37 cellular contexts compared by ENCODE assay signal in genomic region chr11:20640401-20640800, GRCh38. TPM values are rescaled to one million over a fixed set of nuclear protein-coding genes. Genes with fewer than 3 reads are reported as not detected.
DNase-seq lines count a peak whose midpoint lies in the region; ATAC-seq and TF ChIP-seq lines count a peak whose summit lies in the region.
"Had no signal": no experiment of that assay in that cellular context is flagged by ENCODE, and none has a peak within 500 bp of the region (broad histone marks: within the 10 kb centered on the region; RNA-seq: fewer than 3 reads in every experiment).

No MANE protein-coding gene starts in this region.

- no peaks in the 10 kb centered on the region for H3K27me3 ChIP-seq in Karpas-422 (ENCODE audit: low read length)
- H3K27me3 ChIP-seq: BE2C; BLaER1; BLaER1 treated with 17β-estradiol and CSF1 and Interleukin-3, amounts not matched to agents 10 nM and 100 nM had no signal

- H3K4me1 Mint-ChIP-seq in neural crest cell, result no peaks in the 10 kb centered on the region
- no peaks in the 10 kb centered on the region for H3K4me1 Mint-ChIP-seq in activated T-cell treated with anti-CD3 and anti-CD28 coated beads, Interleukin-2, amount 50 U/mL, for 4 hours (ENCODE audit: low read depth)
- H3K4me1 Mint-ChIP-seq: B cell; CD14-positive monocyte; CD4-positive, alpha-beta memory T cell; CD4-positive, CD25-positive, alpha-beta regulatory T cell; CD8-positive, alpha-beta memory T cell had no signal

- H3K4me3 Mint-ChIP-seq in neural crest cell, result no peak overlapping the region
- H3K4me3 Mint-ChIP-seq in activated T-cell treated with anti-CD3 and anti-CD28 coated beads, Interleukin-2, amount 50 U/mL, for 4 hours, result no peak overlapping the region
- H3K4me3 Mint-ChIP-seq: B cell; CD14-positive monocyte; CD4-positive, alpha-beta memory T cell; CD4-positive, alpha-beta T cell; CD4-positive, CD25-positive, alpha-beta regulatory T cell; CD8-positive, alpha-beta memory T cell; CD8-positive, alpha-beta T cell had no signal

- peaks cover 8% of the 10 kb centered on the region for H3K27me3 Mint-ChIP-seq in neural crest cell (ENCODE audit: low read depth)
- peaks cover 17% of the 10 kb centered on the region for H3K27me3 Mint-ChIP-seq in activated T-cell treated with anti-CD3 and anti-CD28 coated beads, Interleukin-2, amount 50 U/mL, for 4 hours (ENCODE audit: low read depth)

- peak overlapping the region; percentile 19 for H3K27ac Mint-ChIP-seq in neural crest cell (ENCODE audit: unreplicated experiment)
- H3K27ac Mint-ChIP-seq: B cell; CD14-positive monocyte; CD4-positive, alpha-beta memory T cell; CD4-positive, alpha-beta T cell; CD4-positive, CD25-positive, alpha-beta regulatory T cell; CD8-positive, alpha-beta memory T cell; CD8-positive, alpha-beta T cell had no signal

- H3K9me3 ChIP-seq in Karpas-422 (ENCODE audit: low read length), result no peaks in the 10 kb centered on the region
- H3K9me3 ChIP-seq: A549, BE2C, Caco-2 had no signal

- no peak for TF ChIP-seq CTCF in neural crest cell (conservative IDR thresholded peaks at IDR 0.05)

- no peaks in the 10 kb centered on the region for H3K9me3 Mint-ChIP-seq in neural crest cell
- H3K9me3 Mint-ChIP-seq in activated T-cell treated with anti-CD3 and anti-CD28 coated beads, Interleukin-2, amount 50 U/mL, for 4 hours, result no peaks in the 10 kb centered on the region
- H3K9me3 Mint-ChIP-seq: CD4-positive, alpha-beta memory T cell; CD4-positive, alpha-beta T cell; CD8-positive, alpha-beta memory T cell; CD8-positive, alpha-beta T cell had no signal

- no peak overlapping the region for H3K4me3 ChIP-seq in Karpas-422 (ENCODE audit: low read length)
- H3K4me3 ChIP-seq: A549; BLaER1; BLaER1 treated with 17β-estradiol and CSF1 and Interleukin-3, amounts not matched to agents 10 nM and 100 nM had no signal

- no peak for ATAC-seq in activated T-cell treated with anti-CD3 and anti-CD28 coated beads, Interleukin-2, amount 50 U/mL, for 4 hours
- ATAC-seq: A549; CD8-positive, alpha-beta T cell had no signal

- no peak overlapping the region for H3K9ac ChIP-seq in Karpas-422 (ENCODE audit: low read length)
- H3K9ac ChIP-seq: BLaER1; BLaER1 treated with 17β-estradiol and CSF1 and Interleukin-3, amounts not matched to agents 10 nM and 100 nM had no signal

- H3K9me2 ChIP-seq in Karpas-422 (replicated peaks; ENCODE audit: insufficient read depth, low read length), result no peaks in the 10 kb centered on the region

- H3K27ac ChIP-seq in Karpas-422 (ENCODE audit: low read length) (no peak overlapping the region), caudate nucleus (ENCODE audit: low read depth, low read length) (peak overlapping the region; percentile 8)
- H3K27ac ChIP-seq: 22Rv1; A549; BLaER1; BLaER1 treated with 17β-estradiol and CSF1 and Interleukin-3, amounts not matched to agents 10 nM and 100 nM; C4-2B had no signal

- H3K36me3 ChIP-seq in Karpas-422 (ENCODE audit: insufficient read depth, low read length), result no peaks in the 10 kb centered on the region
- H3K36me3 ChIP-seq: BE2C; BLaER1; BLaER1 treated with 17β-estradiol and CSF1 and Interleukin-3, amounts not matched to agents 10 nM and 100 nM had no signal

- intact Hi-C loops in head of caudate nucleus (cut with DNase I), result no loop called here

- no peaks in the 10 kb centered on the region for H4K20me1 ChIP-seq in Karpas-422 (ENCODE audit: insufficient read depth, low read depth, low read length)
- H4K20me1 ChIP-seq: BLaER1; BLaER1 treated with 17β-estradiol and CSF1 and Interleukin-3, amounts not matched to agents 10 nM and 100 nM had no signal

- H3K4me1 ChIP-seq in Karpas-422 (ENCODE audit: low read length), result no peaks in the 10 kb centered on the region
- H3K4me1 ChIP-seq: A549, BE2C, Caco-2 had no signal

- no peak overlapping the region for H3K4me2 ChIP-seq in Karpas-422 (ENCODE audit: low read depth, low read length, poor library complexity, severe bottlenecking)
- H3K4me2 ChIP-seq: A549; BLaER1; BLaER1 treated with 17β-estradiol and CSF1 and Interleukin-3, amounts not matched to agents 10 nM and 100 nM had no signal

- DNase-seq in Karpas-422 (peak; percentile 20), caudate nucleus (lab: John Stamatoyannopoulos, UW) (peak in 5 of 61 donors; percentile 8 to 70 (median 19)), head of caudate nucleus (peak in 25 of 42 donors; percentile 10 to 77 (median 31)), neural crest cell (ENCODE audit: low read depth, low spot score) (no peak), foreskin melanocyte (no peak), CD1c-positive myeloid dendritic cell (ENCODE audit: extremely low spot score) (no peak)
- DNase-seq in activated T-cell treated with anti-CD3 and anti-CD28 coated beads, Interleukin-2, amount 50 U/mL, for 4 hours, result no peak
- DNase-seq in activated CD4-positive, CD25-positive, alpha-beta regulatory T cell (lab: John Stamatoyannopoulos, UW), result no peak
- DNase-seq: 8988T; ACHN; AML-193; BE2C; C1 segment of cervical spinal cord; Caco-2; Calu3; CD4-positive, alpha-beta memory T cell; CD4-positive, alpha-beta T cell; CD4-positive, CD25-positive, alpha-beta regulatory T cell; CD8-positive, alpha-beta memory T cell; CD8-positive, alpha-beta T cell; COR-L47; DMS153; DMS53; DMS79; DMS79 treated with DMSO at 0.1 percent for 48 hours; DND-41; EL had no signal

- no peak overlapping the region for H2AFZ ChIP-seq in Karpas-422 (ENCODE audit: low read length)

- H3K36me3 Mint-ChIP-seq in neural crest cell (ENCODE audit: low read depth), result no peaks in the 10 kb centered on the region
- no peaks in the 10 kb centered on the region for H3K36me3 Mint-ChIP-seq in activated T-cell treated with anti-CD3 and anti-CD28 coated beads, Interleukin-2, amount 50 U/mL, for 4 hours (ENCODE audit: insufficient read depth)
- H3K36me3 Mint-ChIP-seq: CD14-positive monocyte; CD4-positive, alpha-beta memory T cell; CD4-positive, CD25-positive, alpha-beta regulatory T cell; CD8-positive, alpha-beta memory T cell; CD8-positive, alpha-beta T cell had no signal

- no peaks in the 10 kb centered on the region for H3K79me2 ChIP-seq in Karpas-422 (ENCODE audit: low read length)

RNA-seq across cellular contexts. Expression of gene NELL1, which starts 29.0 kb away (rescaled TPM):
- 0.19 and 0.25 TPM in 2 replicates for total RNA-seq in Karpas-422 (2014; rRNA removed; shearing (Covaris generic); ENCODE audit: low replicate concordance)
- total RNA-seq in neural crest cell, result 0.51 and 1.2 TPM in 2 replicates
- not detected for total RNA-seq in activated T-cell treated with anti-CD3 and anti-CD28 coated beads, Interleukin-2, amount 50 U/mL, for 4 hours
- total RNA-seq: A172; B cell; Caco-2; Calu3; CD4-positive, alpha-beta memory T cell; CD4-positive, alpha-beta T cell; CD4-positive, CD25-positive, alpha-beta regulatory T cell; CD8-positive, alpha-beta memory T cell; CD8-positive, alpha-beta T cell; Daoy had no signal

RNA-seq across cellular contexts. Expression of gene SLC6A5, which starts 41.0 kb away (rescaled TPM):
- not detected in 2 replicates for total RNA-seq in Karpas-422 (2014; rRNA removed; shearing (Covaris generic); ENCODE audit: low replicate concordance)
- 0.05 TPM in 1 of 2 replicates, not detected in the other for total RNA-seq in neural crest cell
- not detected for total RNA-seq in activated T-cell treated with anti-CD3 and anti-CD28 coated beads, Interleukin-2, amount 50 U/mL, for 4 hours
- total RNA-seq: A172; A673; B cell; Caco-2; Calu3; CD4-positive, alpha-beta memory T cell; CD4-positive, alpha-beta T cell; CD4-positive, CD25-positive, alpha-beta regulatory T cell; CD8-positive, alpha-beta memory T cell; CD8-positive, alpha-beta T cell; Daoy had no signal

Comparison
In these comparisons a context has a peak if more than half of its experiments do, and no peak if none do; other contexts are left out.
1. DNase-seq: peak in Karpas-422 (single experiment) and head of caudate nucleus (25 of 42); none in neural crest cell (single experiment), foreskin melanocyte (single experiment), activated T-cell treated with anti-CD3 and anti-CD28 coated beads, Interleukin-2, amount 50 U/mL, for 4 hours (single experiment), CD1c-positive myeloid dendritic cell (single experiment) and activated CD4-positive, CD25-positive, alpha-beta regulatory T cell (0 of 4).